In genomic region chr19:23273594-23274412, GRCh38 we compare ENCODE assay signal across 8 cellular contexts.
DNase-seq lines count a peak whose midpoint lies in the region; ATAC-seq and TF ChIP-seq lines count a peak whose summit lies in the region.

No MANE protein-coding gene starts in this region.

- peak overlapping the region; percentile 81 for H3K27ac ChIP-seq in RWPE1

- DNase-seq in DMS153 treated with DMSO at 0.1 percent for 48 hours (lab: John Stamatoyannopoulos, UW; ENCODE audit: unreplicated experiment) = peak; percentile 97
- peak; percentile 93 for DNase-seq in KG1 (lab: John Stamatoyannopoulos, UW)
- peak; percentile 96 for DNase-seq in RWPE1 (ENCODE audit: low spot score)
- DNase-seq in activated effector memory CD4-positive, alpha-beta T cell treated with anti-CD3 and anti-CD28 coated beads, Interleukin-2, amount 50 U/mL, for 16 hours = peak; percentile 97
- DNase-seq in fibroblast of the conjunctiva (ENCODE audit: low read depth) = peak; percentile 71
- DNase-seq in nephron progenitor cell = peak; percentile 93
- DNase-seq in stimulated activated naive CD8-positive, alpha-beta T cell treated with anti-CD3 and anti-CD28 coated beads, Interleukin-15, amount 100 ng/mL, for 72 hours = peak; percentile 87 to 92

- peak overlapping the region; percentile 99 for H3K27ac Mint-ChIP-seq in nephron progenitor cell
- H3K27ac Mint-ChIP-seq in stimulated activated naive CD8-positive, alpha-beta T cell treated with anti-CD3 and anti-CD28 coated beads, Interleukin-15, amount 100 ng/mL, for 72 hours = peak overlapping the region; percentile 97 to 98

- peaks cover 24% of the 10 kb centered on the region for H3K9me3 Mint-ChIP-seq in nephron progenitor cell
- no peaks in the 10 kb centered on the region for H3K9me3 Mint-ChIP-seq in stimulated activated naive CD8-positive, alpha-beta T cell treated with anti-CD3 and anti-CD28 coated beads, Interleukin-15, amount 100 ng/mL, for 72 hours

- TF ChIP-seq CTCF in RWPE1 (conservative IDR thresholded peaks at IDR 0.05; ENCODE audit: low read depth) (0 out of 2 replicates have a peak, but pooled peaks have one; percentile 16), nephron progenitor cell (IDR thresholded peaks at IDR 0.05) (no peak)

- POLR2A ChIA-PET in RWPE1 (lab: Yijun Ruan, JAX; ENCODE audit: low non-redundant PET) = no interaction called here

- H3K36me3 Mint-ChIP-seq in nephron progenitor cell (ENCODE audit: low read depth) = peaks cover 46% of the 10 kb centered on the region

- CTCF ChIA-PET in RWPE1 (lab: Yijun Ruan, JAX) = interaction anchor here (0.6 kb wide), 1 partner anchor 66 kb away, joined by 4 read pairs; no protein-coding TSS in a partner anchor

- H3K4me3 Mint-ChIP-seq in nephron progenitor cell = peak overlapping the region; percentile 99
- H3K4me3 Mint-ChIP-seq in stimulated activated naive CD8-positive, alpha-beta T cell treated with anti-CD3 and anti-CD28 coated beads, Interleukin-15, amount 100 ng/mL, for 72 hours = peak overlapping the region; percentile 95 to 96

- no peaks in the 10 kb centered on the region for H3K27me3 Mint-ChIP-seq in nephron progenitor cell (ENCODE audit: low read depth, poor library complexity)
- no peaks in the 10 kb centered on the region for H3K27me3 Mint-ChIP-seq in stimulated activated naive CD8-positive, alpha-beta T cell treated with anti-CD3 and anti-CD28 coated beads, Interleukin-15, amount 100 ng/mL, for 72 hours

- peak; percentile 99 for ATAC-seq in GM21619 (IDR thresholded peaks at IDR 0.05; ENCODE audit: unreplicated experiment)
- ATAC-seq in stimulated activated naive CD8-positive, alpha-beta T cell treated with anti-CD3 and anti-CD28 coated beads, Interleukin-15, amount 100 ng/mL, for 72 hours = peak; percentile 99

- peaks cover 43% of the 10 kb centered on the region for H3K4me1 Mint-ChIP-seq in nephron progenitor cell
- H3K4me1 Mint-ChIP-seq in stimulated activated naive CD8-positive, alpha-beta T cell treated with anti-CD3 and anti-CD28 coated beads, Interleukin-15, amount 100 ng/mL, for 72 hours = peaks cover 20% of the 10 kb centered on the region

Comparison
In these comparisons a context has a peak if more than half of its experiments do, and no peak if none do; other contexts are left out.
1. Peak in every context shown above with its lines: DNase-seq, ATAC-seq and H3K27ac ChIP-seq.